In the genomic region with DNA sequence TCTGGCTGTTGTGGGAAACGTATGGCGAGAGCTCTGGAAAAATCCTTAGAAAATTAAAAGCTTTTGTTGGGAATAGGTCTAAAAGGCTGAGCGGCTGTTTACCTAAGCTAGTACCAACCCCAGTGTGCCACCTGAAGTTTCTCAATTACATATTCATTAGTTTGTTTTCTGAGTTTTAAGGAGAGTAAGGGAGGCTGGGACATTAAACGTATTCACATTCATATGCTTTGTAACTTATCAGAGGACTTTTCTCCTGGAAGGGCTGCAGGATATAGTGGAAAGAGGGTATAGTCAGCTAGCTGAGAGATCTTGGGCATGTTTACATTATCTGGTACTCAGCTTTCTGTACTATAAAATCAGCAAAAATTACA, we compare ENCODE assay signal across 1 cellular context.
TF ChIP-seq lines count a peak whose summit lies in the region.

No MANE protein-coding gene starts in this region.

TF ChIP-seq in IMR-90, 13 proteins besides CTCF, POLR2A, EP300 and RAD21:
- TF ChIP-seq BHLHE40 (IDR thresholded peaks at IDR 0.05; ENCODE audit: low read depth, low read length) (no peak), MAFK (IDR thresholded peaks at IDR 0.05; ENCODE audit: low read depth, low read length) (no peak), CEBPB (IDR thresholded peaks at IDR 0.05; ENCODE audit: low read depth, low read length) (no peak), FOS (IDR thresholded peaks at IDR 0.05; ENCODE audit: low read depth, low read length) (no peak), NFE2L2 (IDR thresholded peaks at IDR 0.05; ENCODE audit: low read depth, low read length) (no peak)
- TF ChIP-seq, protein P1, sequence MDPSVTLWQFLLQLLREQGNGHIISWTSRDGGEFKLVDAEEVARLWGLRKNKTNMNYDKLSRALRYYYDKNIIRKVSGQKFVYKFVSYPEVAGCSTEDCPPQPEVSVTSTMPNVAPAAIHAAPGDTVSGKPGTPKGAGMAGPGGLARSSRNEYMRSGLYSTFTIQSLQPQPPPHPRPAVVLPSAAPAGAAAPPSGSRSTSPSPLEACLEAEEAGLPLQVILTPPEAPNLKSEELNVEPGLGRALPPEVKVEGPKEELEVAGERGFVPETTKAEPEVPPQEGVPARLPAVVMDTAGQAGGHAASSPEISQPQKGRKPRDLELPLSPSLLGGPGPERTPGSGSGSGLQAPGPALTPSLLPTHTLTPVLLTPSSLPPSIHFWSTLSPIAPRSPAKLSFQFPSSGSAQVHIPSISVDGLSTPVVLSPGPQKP (IDR thresholded peaks at IDR 0.05; ENCODE audit: borderline replicate concordance, low read depth, low read length) = no peak
